ENCODE assay signal across 1 cellular context in genomic region chr1:44721521-44722361, GRCh38.
A peak's percentile ranks its signal among the peaks of the same experiment; 100 is the strongest.
TF ChIP-seq lines count a peak whose summit lies in the region.

No MANE protein-coding gene starts in this region.

TF ChIP-seq in K562, 482 proteins besides CTCF, POLR2A, EP300 and RAD21 (continued from another document and continues in another):
- TF ChIP-seq STAT6 (CRISPR knock-in tag; IDR thresholded peaks at IDR 0.05) (peak; percentile 93; the same call in 1 of the 2 replicates), ZNF695 (CRISPR knock-in tag; IDR thresholded peaks at IDR 0.05) (peak; percentile 98), PREB (CRISPR knock-in tag; IDR thresholded peaks at IDR 0.05) (no peak; the same call in 1 of the 2 replicates), ZNF592 (IDR thresholded peaks at IDR 0.05) (peak; percentile 99), STAG1 (CRISPR knock-in tag; IDR thresholded peaks at IDR 0.05; ENCODE audit: borderline replicate concordance) (no peak), MAFF (IDR thresholded peaks at IDR 0.05; ENCODE audit: low read length) (peak; percentile 67), BMI1 (IDR thresholded peaks at IDR 0.05; ENCODE audit: low read length) (peak; percentile 79), LCOR (CRISPR knock-in tag; IDR thresholded peaks at IDR 0.05) (peak; percentile 97), KLF1 (tag; IDR thresholded peaks at IDR 0.05) (peak; percentile 85), MAFG (tag; conservative IDR thresholded peaks at IDR 0.05) (no peak; the same call in 1 of the 2 replicates), TEAD4 (IDR thresholded peaks at IDR 0.05; ENCODE audit: low read length) (peak; percentile 97), TEAD4 (CRISPR knock-in tag; IDR thresholded peaks at IDR 0.05; ENCODE audit: borderline replicate concordance) (no peak), E2F8 (IDR thresholded peaks at IDR 0.05; ENCODE audit: low read depth, partially characterized antibody) (peak; percentile 77), PKNOX1 (IDR thresholded peaks at IDR 0.05) (peak; percentile 54; the same call in 1 of the 2 replicates), ZNF408 (CRISPR knock-in tag; IDR thresholded peaks at IDR 0.05; ENCODE audit: low read depth) (peak; percentile 37; the same call in 1 of the 2 replicates), HMGN3 (IDR thresholded peaks at IDR 0.05; ENCODE audit: borderline replicate concordance, extremely low read depth, insufficient read length, low read depth, low read length) (peak; percentile 95), ASH1L (IDR thresholded peaks at IDR 0.05; ENCODE audit: borderline replicate concordance, low read depth, partially characterized antibody) (peak; percentile 86), ZNF57 (CRISPR knock-in tag; IDR thresholded peaks at IDR 0.05) (peak; percentile 97), CTBP1 (IDR thresholded peaks at IDR 0.05; ENCODE audit: borderline replicate concordance) (peak; percentile 70), ZNF668 (CRISPR knock-in tag; IDR thresholded peaks at IDR 0.05) (peak; percentile 79; the same call in 1 of the 2 replicates), MYBL2 (IDR thresholded peaks at IDR 0.05; ENCODE audit: low read depth) (peak; percentile 51), MYBL2 (CRISPR knock-in tag; IDR thresholded peaks at IDR 0.05; ENCODE audit: borderline replicate concordance) (no peak), RFX1 (IDR thresholded peaks at IDR 0.05) (peak; percentile 77), RHOXF2B (CRISPR knock-in tag; conservative IDR thresholded peaks at IDR 0.05) (peak; percentile 100), SMARCE1 (IDR thresholded peaks at IDR 0.05) (peak; percentile 17), ZFP30 (CRISPR knock-in tag; IDR thresholded peaks at IDR 0.05; ENCODE audit: borderline replicate concordance) (peak; percentile 98; the same call in 1 of the 2 replicates), ZC3H11A (IDR thresholded peaks at IDR 0.05; ENCODE audit: low read depth, low read length) (no peak; the same call in none of the 2 replicates), CREB5 (CRISPR knock-in tag; IDR thresholded peaks at IDR 0.05) (peak; percentile 97), MEF2A (IDR thresholded peaks at IDR 0.05; ENCODE audit: control insufficient read depth, low read depth, low read length) (peak; percentile 96), RNF219 (CRISPR knock-in tag; IDR thresholded peaks at IDR 0.05) (peak; percentile 99), SETDB1 (IDR thresholded peaks at IDR 0.05; ENCODE audit: low read length) (peak; percentile 37), ZNF444 (CRISPR knock-in tag; IDR thresholded peaks at IDR 0.05) (peak; percentile 98), FOXK1 (CRISPR knock-in tag; IDR thresholded peaks at IDR 0.05; ENCODE audit: borderline replicate concordance) (peak; percentile 100), SRSF9 (IDR thresholded peaks at IDR 0.05; ENCODE audit: borderline replicate concordance, low read depth, low read length) (no peak), GABPB2 (CRISPR knock-in tag; conservative IDR thresholded peaks at IDR 0.05) (peak; percentile 100), SMAD2 (IDR thresholded peaks at IDR 0.05; ENCODE audit: low read depth, low read length) (peak; percentile 84; the same call in 1 of the 2 replicates), ZNF174 (CRISPR knock-in tag; IDR thresholded peaks at IDR 0.05) (peak; percentile 96), BRF1 (IDR thresholded peaks at IDR 0.05; ENCODE audit: borderline replicate concordance, extremely low read depth, insufficient read length) (no peak), ZNF431 (CRISPR knock-in tag; IDR thresholded peaks at IDR 0.05) (peak; percentile 90), KDM2B (CRISPR knock-in tag; IDR thresholded peaks at IDR 0.05) (no peak), LEF1 (IDR thresholded peaks at IDR 0.05) (peak; percentile 91), ZNF398 (CRISPR knock-in tag; IDR thresholded peaks at IDR 0.05) (peak; percentile 79), NFE2L1 (tag; IDR thresholded peaks at IDR 0.05; ENCODE audit: borderline replicate concordance, low read depth) (no peak), GABPB1 (CRISPR knock-in tag; IDR thresholded peaks at IDR 0.05) (peak; percentile 91)
